Comparison of ENCODE assay signal across 18 cellular contexts in genomic region chrX:16658284-16658683, GRCh38. TPM values are rescaled to one million over a fixed set of nuclear protein-coding genes. Genes with fewer than 3 reads are reported as not detected.
DNase-seq lines count a peak whose midpoint lies in the region; ATAC-seq and TF ChIP-seq lines count a peak whose summit lies in the region.
"Had no signal": no experiment of that assay in that cellular context is flagged by ENCODE, and none has a peak within 500 bp of the region (broad histone marks: within the 10 kb centered on the region; RNA-seq: fewer than 3 reads in every experiment).

No MANE protein-coding gene starts in this region.

- H2BK12ac ChIP-seq in mesenchymal stem cell (ENCODE audit: low read length in 2 of 2): no peak overlapping the region

- H3K14ac ChIP-seq in mesenchymal stem cell (ENCODE audit: low read length in 2 of 2): no peak overlapping the region

- no peak overlapping the region for H3K9ac ChIP-seq in mesenchymal stem cell (ENCODE audit: low read length)

- H3K4me1 ChIP-seq in mesenchymal stem cell (ENCODE audit: control insufficient read depth, insufficient read depth, low read depth, low read length): peaks cover 8% of the 10 kb centered on the region
- H3K4me1 ChIP-seq: gastroesophageal sphincter had no signal

- no peak overlapping the region for H3K18ac ChIP-seq in mesenchymal stem cell (ENCODE audit: low read depth in 1 of 2, low read length in 2 of 2)

- H2BK15ac ChIP-seq in mesenchymal stem cell (ENCODE audit: low read depth, poor library complexity, severe bottlenecking): no peak overlapping the region

- H2BK120ac ChIP-seq in mesenchymal stem cell (ENCODE audit: low read depth, low read length): no peak overlapping the region

- H3K23ac ChIP-seq in mesenchymal stem cell (ENCODE audit: low read length in 2 of 2): no peak overlapping the region

- peaks cover 2% of the 10 kb centered on the region for H3K79me1 ChIP-seq in mesenchymal stem cell (replicated peaks; ENCODE audit: low read length, poor library complexity, severe bottlenecking)

- H2AFZ ChIP-seq in mesenchymal stem cell (ENCODE audit: low read depth, low read length): no peak overlapping the region

- DNase-seq in COLO829 (ENCODE audit: low spot score) (peak; percentile 25), NCI-H226 (peak; percentile 34), choroid plexus epithelial cell (ENCODE audit: low read depth) (peak; percentile 61), mesenchymal stem cell (peak; percentile 21), kidney glomerular epithelial cell (lab: John Stamatoyannopoulos, UW) (no peak)
- DNase-seq: central memory CD4-positive, alpha-beta T cell; COR-L47; Kasumi-1; left ventricle myocardium superior; NCI-H1105 treated with DMSO at 0.1 percent for 48 hours; NCI-H69; nucleus accumbens; right cardiac atrium; stimulated activated naive CD8-positive, alpha-beta T cell treated with anti-CD3 and anti-CD28 coated beads, Interleukin-15, Interleukin-2, amounts not matched to agents 100 U/mL and 50 U/mL, for 24 hours had no signal

- H2AK5ac ChIP-seq in mesenchymal stem cell (ENCODE audit: low read length, severe bottlenecking): no peak overlapping the region

- H3K36me3 ChIP-seq in mesenchymal stem cell (ENCODE audit: control insufficient read depth in 1 of 2, insufficient read depth in 2 of 2, low read depth in 1 of 2, low read length in 2 of 2): no peaks in the 10 kb centered on the region

- no peak overlapping the region for H3K4me2 ChIP-seq in mesenchymal stem cell (ENCODE audit: low read length, poor library complexity, severe bottlenecking)

- ATAC-seq in HG03039 (IDR thresholded peaks at IDR 0.05; ENCODE audit: unreplicated experiment) (no peak), GM21737 (IDR thresholded peaks at IDR 0.05; ENCODE audit: unreplicated experiment) (no peak), HG03565 (IDR thresholded peaks at IDR 0.05; ENCODE audit: unreplicated experiment) (no peak)
- ATAC-seq: gastroesophageal sphincter; left ventricle myocardium superior; right cardiac atrium; stimulated activated naive CD8-positive, alpha-beta T cell treated with anti-CD3 and anti-CD28 coated beads, Interleukin-15, Interleukin-2, amounts not matched to agents 100 U/mL and 50 U/mL, for 24 hours had no signal

- no peak overlapping the region for H4K8ac ChIP-seq in mesenchymal stem cell (ENCODE audit: low read length)

- H3K4me3 ChIP-seq in choroid plexus epithelial cell (ENCODE audit: low read depth, low read length) (no peak overlapping the region), mesenchymal stem cell (ENCODE audit: insufficient read depth in 1 of 2, low read depth in 1 of 2, low read length in 2 of 2) (no peak overlapping the region)
- H3K4me3 ChIP-seq: gastroesophageal sphincter had no signal

- H4K91ac ChIP-seq in mesenchymal stem cell (ENCODE audit: low read length): no peak overlapping the region

- no peak overlapping the region for H3K27ac ChIP-seq in mesenchymal stem cell (ENCODE audit: low read length, poor library complexity, severe bottlenecking)
- H3K27ac ChIP-seq: gastroesophageal sphincter had no signal

- WGBS in mesenchymal stem cell: no CpG with 5 or more reads among the region's 2 CpGs

- no peaks in the 10 kb centered on the region for H3K9me3 ChIP-seq in mesenchymal stem cell (ENCODE audit: control insufficient read depth, low read length)
- H3K9me3 ChIP-seq: gastroesophageal sphincter had no signal

- TF ChIP-seq CTCF in choroid plexus epithelial cell (conservative IDR thresholded peaks at IDR 0.05; ENCODE audit: low read depth, low read length): no peak

- no peak overlapping the region for H3K4ac ChIP-seq in mesenchymal stem cell (ENCODE audit: low read depth in 1 of 2, low read length in 2 of 2)

- peaks cover 0 to 15% of the 10 kb centered on the region in 2 experiments for H3K27me3 ChIP-seq in mesenchymal stem cell (ENCODE audit: control insufficient read depth in 1 of 2, insufficient read depth in 1 of 2, low read length in 2 of 2)
- H3K27me3 ChIP-seq: gastroesophageal sphincter had no signal

- no peak overlapping the region for H2BK5ac ChIP-seq in mesenchymal stem cell (ENCODE audit: low read depth, low read length, poor library complexity, severe bottlenecking)

RNA-seq across cellular contexts. Expression of gene S100G, which starts 8.3 kb away (rescaled TPM):
- polyA plus RNA-seq in mesenchymal stem cell (2013, experiment 1 of 2): not detected
- polyA plus RNA-seq in mesenchymal stem cell (2013, experiment 2 of 2): not detected
- polyA plus RNA-seq: right cardiac atrium had no signal

RNA-seq across cellular contexts. Expression of gene CTPS2, which starts 54.2 kb away (rescaled TPM):
- 7.2 TPM for polyA plus RNA-seq in mesenchymal stem cell (2013, experiment 1 of 2)
- polyA plus RNA-seq in mesenchymal stem cell (2013, experiment 2 of 2): 7.0 TPM
